ENCODE assay signal across 12 cellular contexts in the genomic region with DNA sequence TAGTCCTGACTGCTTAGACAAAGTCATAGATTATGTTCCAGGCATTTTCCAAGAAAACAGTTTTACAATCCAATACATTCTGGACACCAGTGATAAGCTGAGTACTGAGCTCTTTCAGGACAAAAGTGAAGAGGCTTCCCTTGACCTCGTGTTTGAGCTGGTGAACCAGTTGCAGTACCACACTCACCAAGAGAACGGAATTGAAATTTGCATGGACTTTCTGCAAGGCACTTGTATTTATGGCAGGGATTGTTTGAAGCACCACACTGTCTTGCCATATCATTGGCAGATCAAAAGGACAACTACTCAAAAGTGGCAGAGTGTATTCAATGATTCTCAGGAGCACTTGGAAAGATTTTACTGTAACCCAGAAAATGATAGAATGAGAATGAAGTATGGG. TPM values are rescaled to one million over a fixed set of nuclear protein-coding genes. Genes with fewer than 3 reads are reported as not detected.
DNase-seq lines count a peak whose midpoint lies in the region; ATAC-seq and TF ChIP-seq lines count a peak whose summit lies in the region.
"Had no signal": no experiment of that assay in that cellular context is flagged by ENCODE, and none has a peak within 500 bp of the region (broad histone marks: within the 10 kb centered on the region; RNA-seq: fewer than 3 reads in every experiment).

No MANE protein-coding gene starts in this region.

- WGBS in heart left ventricle, 4 donors, result 39 to 61% (median 60%) methylated on average over 2 of the region's 2 CpGs

- H3K27me3 ChIP-seq in cardiac muscle cell (no peaks in the 10 kb centered on the region), heart left ventricle (no peaks in the 10 kb centered on the region), skeletal muscle tissue (ENCODE audit: control insufficient read depth in 3 of 3, insufficient read depth in 3 of 3, low read length in 3 of 3) (no peaks in the 10 kb centered on the region), foreskin keratinocyte (no peaks in the 10 kb centered on the region)
- H3K27me3 ChIP-seq: BLaER1 treated with 17β-estradiol and CSF1 and Interleukin-3, amounts not matched to agents 10 nM and 100 nM had no signal

- no peak for DNase-seq in cardiac muscle cell (ENCODE audit: low read depth in 1 of 2, low spot score in 1 of 2)
- DNase-seq in heart left ventricle, result no peak
- DNase-seq in NB4 (ENCODE audit: low read depth), result no peak
- DNase-seq in effector memory CD8-positive, alpha-beta T cell, result no peak
- no peak for DNase-seq in mesenteric fat pad (ENCODE audit: low spot score)
- no peak for DNase-seq in foreskin keratinocyte
- DNase-seq: activated effector memory CD4-positive, alpha-beta T cell treated with anti-CD3 and anti-CD28 coated beads, Interleukin-2, amount 50 U/mL, for 16 hours; H7; lower lobe of right lung had no signal

- peak overlapping the region; percentile 92 to 94 for H3K4me3 Mint-ChIP-seq in effector memory CD8-positive, alpha-beta T cell

- H3K36me3 ChIP-seq in cardiac muscle cell (peaks cover 45% of the 10 kb centered on the region), heart left ventricle (peaks cover 0 to 31% (median 20%) of the 10 kb centered on the region in 9 donors), skeletal muscle tissue (ENCODE audit: control insufficient read depth in 3 of 3, insufficient read depth in 3 of 3, low read length in 3 of 3) (peaks cover 0 to 13% (median 12%) of the 10 kb centered on the region in 3 donors)

- peak overlapping the region; percentile 98 for H3K27ac Mint-ChIP-seq in effector memory CD8-positive, alpha-beta T cell

- H3K9ac ChIP-seq in skeletal muscle tissue (ENCODE audit: low read depth in 1 of 3, low read length in 3 of 3), result no peak overlapping the region
- H3K9ac ChIP-seq: BLaER1 treated with 17β-estradiol and CSF1 and Interleukin-3, amounts not matched to agents 10 nM and 100 nM had no signal

- no peak for TF ChIP-seq POLR2A in heart left ventricle (IDR thresholded peaks at IDR 0.05)
- no peak for TF ChIP-seq POLR2A in NB4 (IDR thresholded peaks at IDR 0.05; ENCODE audit: extremely low read depth, insufficient read length)

- no peak for TF ChIP-seq CTCF in cardiac muscle cell (IDR thresholded peaks at IDR 0.05; ENCODE audit: low read depth, low read length)
- no peak for TF ChIP-seq CTCF in heart left ventricle (IDR thresholded peaks at IDR 0.05)
- no peak for TF ChIP-seq CTCF in NB4 (IDR thresholded peaks at IDR 0.05; ENCODE audit: low read depth, low read length)
- no peak for TF ChIP-seq CTCF in foreskin keratinocyte (conservative IDR thresholded peaks at IDR 0.05)

- ATAC-seq in heart left ventricle (no peak), GM18909 (IDR thresholded peaks at IDR 0.05; ENCODE audit: poor library complexity, unreplicated experiment) (no peak), foreskin keratinocyte (no peak)
- ATAC-seq in effector memory CD8-positive, alpha-beta T cell (replicated peaks), result no peak
- ATAC-seq: lower lobe of right lung had no signal

- H3K4me1 ChIP-seq in cardiac muscle cell (ENCODE audit: low read depth), result peaks cover 62% of the 10 kb centered on the region
- H3K4me1 ChIP-seq in heart left ventricle, result peaks cover 8 to 83% (median 63%) of the 10 kb centered on the region in 12 donors
- peaks cover 28 to 59% (median 45%) of the 10 kb centered on the region in 3 donors for H3K4me1 ChIP-seq in skeletal muscle tissue (ENCODE audit: control insufficient read depth in 3 of 3, insufficient read depth in 3 of 3, low read length in 3 of 3)
- peaks cover 49% of the 10 kb centered on the region for H3K4me1 ChIP-seq in foreskin keratinocyte

- H3K27ac ChIP-seq in cardiac muscle cell (no peak overlapping the region), heart left ventricle (peak overlapping the region in 1 of 12 donors; percentile 98), skeletal muscle tissue (ENCODE audit: low read depth, low read length) (peak overlapping the region; percentile 0), foreskin keratinocyte (no peak overlapping the region)
- H3K27ac ChIP-seq: BLaER1 treated with 17β-estradiol and CSF1 and Interleukin-3, amounts not matched to agents 10 nM and 100 nM; lower lobe of right lung had no signal

- H3K4me3 ChIP-seq in cardiac muscle cell, result peak overlapping the region; percentile 99
- peak overlapping the region in 1 of 12 donors; percentile 4 for H3K4me3 ChIP-seq in heart left ventricle
- H3K4me3 ChIP-seq in NB4 (ENCODE audit: low read depth, low read length), result peak overlapping the region; percentile 77
- no peak overlapping the region for H3K4me3 ChIP-seq in skeletal muscle tissue (ENCODE audit: low read length in 3 of 3)
- H3K4me3 ChIP-seq: BLaER1 treated with 17β-estradiol and CSF1 and Interleukin-3, amounts not matched to agents 10 nM and 100 nM; lower lobe of right lung had no signal

- H3K9me3 ChIP-seq in cardiac muscle cell (ENCODE audit: low read depth) (no peaks in the 10 kb centered on the region), heart left ventricle (no peaks in the 10 kb centered on the region), skeletal muscle tissue (ENCODE audit: control insufficient read depth in 3 of 3, low read length in 3 of 3) (no peaks in the 10 kb centered on the region)
- H3K9me3 ChIP-seq: BLaER1 treated with 17β-estradiol and CSF1 and Interleukin-3, amounts not matched to agents 10 nM and 100 nM; lower lobe of right lung had no signal

- no peaks in the 10 kb centered on the region for H3K9me3 Mint-ChIP-seq in effector memory CD8-positive, alpha-beta T cell

- peaks cover 58 to 75% of the 10 kb centered on the region in 2 donors for H3K4me1 Mint-ChIP-seq in effector memory CD8-positive, alpha-beta T cell (ENCODE audit: low read depth in 2 of 2)

- H3K27me3 Mint-ChIP-seq in effector memory CD8-positive, alpha-beta T cell, result no peaks in the 10 kb centered on the region

- peaks cover 91% of the 10 kb centered on the region for H3K36me3 Mint-ChIP-seq in effector memory CD8-positive, alpha-beta T cell (ENCODE audit: insufficient read depth)

- intact Hi-C loops in heart left ventricle (cut with DNase I), result loop anchor here in 8 of 10 donors (5.0 to 10.0 kb wide), 8 partner anchors 134 to 526 kb away; a partner anchor contains a TSS

RNA-seq across cellular contexts. Expression of a gene that starts 3.8 kb away (rescaled TPM):
- 71.4 and 115 TPM in 2 replicates for total RNA-seq in cardiac muscle cell
- 22.2 and 37.1 TPM in 2 replicates for polyA plus RNA-seq in cardiac muscle cell
- 10 to 100 TPM; 17.8 to 46.8 (median 33.8) TPM for total RNA-seq in heart left ventricle
- 10 to 100 TPM; 12.8 to 36.7 TPM for polyA plus RNA-seq in heart left ventricle
- total RNA-seq in skeletal muscle tissue, result 15.7 TPM
- total RNA-seq in mesenteric fat pad, result 88.9 TPM
- 111 and 116 TPM in 2 replicates for total RNA-seq in foreskin keratinocyte
- polyA plus RNA-seq in foreskin keratinocyte, result 45.3 and 50.3 TPM in 2 replicates

Comparison
In these comparisons a context has a peak if more than half of its experiments do, and no peak if none do; other contexts are left out.
1. H3K4me3 ChIP-seq: peak in cardiac muscle cell (single experiment) and NB4 (single experiment); none in skeletal muscle tissue (0 of 3).